ENCODE assay signal across 30 cellular contexts in the genomic region with DNA sequence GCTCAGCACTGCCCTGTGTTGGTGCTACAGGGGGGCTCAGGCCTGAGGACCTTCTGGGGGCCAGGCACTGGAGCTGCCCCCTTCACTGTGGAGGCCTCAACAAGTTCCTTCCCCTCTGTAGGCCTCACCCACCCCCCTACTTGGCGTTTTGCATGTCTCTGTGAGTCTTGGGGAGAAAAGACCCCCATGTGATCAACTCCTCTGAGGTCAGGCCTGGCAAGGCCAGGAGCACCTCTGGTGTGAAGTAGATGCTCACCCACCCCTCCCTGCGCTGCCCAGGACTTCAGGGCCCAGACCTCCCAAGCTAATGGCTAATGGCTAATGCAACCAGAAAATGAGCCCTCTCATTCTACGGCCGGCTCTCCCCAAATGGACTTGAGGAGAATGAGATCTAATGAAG. TPM values are rescaled to one million over a fixed set of nuclear protein-coding genes. Genes with fewer than 3 reads are reported as not detected.
"Had no signal": no experiment of that assay in that cellular context is flagged by ENCODE, and none has a peak within 500 bp of the region (broad histone marks: within the 10 kb centered on the region; RNA-seq: fewer than 3 reads in every experiment).

No MANE protein-coding gene starts in this region.

- H3K27me3 ChIP-seq: brain microvascular endothelial cell, esophagus muscularis mucosa, foreskin keratinocyte, gastrocnemius medialis, heart left ventricle had no signal

- DNase-seq: activated CD4-positive, alpha-beta memory T cell treated with anti-CD3 and anti-CD28 coated beads, Interleukin-2, amount 10 ng/mL, durations not matched to agents 7 days and 5 days; activated CD4-positive, alpha-beta T cell treated with anti-CD3 and anti-CD28 coated beads for 1 hour; activated CD4-positive, alpha-beta T cell treated with anti-CD3 and anti-CD28 coated beads for 4 hours; activated CD4-positive, alpha-beta T cell treated with anti-CD3 and anti-CD28 coated beads, Interleukin-2, amount 10 ng/mL, durations not matched to agents 7 days and 5 days; activated CD4-positive, alpha-beta T cell treated with anti-CD3 and anti-CD28 coated beads, Interleukin-2, amount 50 U/mL, for 4 hours; activated CD8-positive, alpha-beta memory T cell treated with anti-CD3 and anti-CD28 coated beads, Interleukin-2, amount 50 U/mL, for 48 hours; activated naive CD4-positive, alpha-beta T cell treated with anti-CD3 and anti-CD28 coated beads, Interleukin-2, amount 50 U/mL, for 16 hours; activated naive CD4-positive, alpha-beta T cell treated with Interleukin-2 at 50 U/mL for 16 hours; activated T-cell treated with anti-CD3 and anti-CD28 coated beads for 4 hours; activated T-cell treated with anti-CD3 and anti-CD28 coated beads, Interleukin-2, amount 50 U/mL, for 24 hours; activated T-cell treated with anti-CD3 and anti-CD28 coated beads, Interleukin-2, amount 50 U/mL, for 72 hours; amniotic stem cell; anterior cingulate cortex; brain microvascular endothelial cell; caudate nucleus; effector CD8-positive, alpha-beta T cell; erythroblast; foreskin keratinocyte; gastrocnemius medialis; glutamatergic neuron; heart left ventricle; T-helper 2 cell had no signal

- H3K36me3 ChIP-seq: brain microvascular endothelial cell, esophagus muscularis mucosa, gastrocnemius medialis, heart left ventricle had no signal

- H3K27me3 Mint-ChIP-seq: activated CD4-positive, alpha-beta memory T cell treated with anti-CD3 and anti-CD28 coated beads, Interleukin-2, amount 10 ng/mL, durations not matched to agents 7 days and 5 days; activated CD4-positive, alpha-beta T cell treated with anti-CD3 and anti-CD28 coated beads, Interleukin-2, amount 10 ng/mL, durations not matched to agents 7 days and 5 days; activated naive CD8-positive, alpha-beta T cell; activated T-cell treated with anti-CD3 and anti-CD28 coated beads, Interleukin-2, amount 50 U/mL, for 24 hours had no signal

- H3K4me1 Mint-ChIP-seq: activated CD4-positive, alpha-beta memory T cell treated with anti-CD3 and anti-CD28 coated beads, Interleukin-2, amount 10 ng/mL, durations not matched to agents 7 days and 5 days; activated CD4-positive, alpha-beta T cell treated with anti-CD3 and anti-CD28 coated beads, Interleukin-2, amount 10 ng/mL, durations not matched to agents 7 days and 5 days had no signal

- H3K9me3 Mint-ChIP-seq: activated CD4-positive, alpha-beta memory T cell treated with anti-CD3 and anti-CD28 coated beads, Interleukin-2, amount 10 ng/mL, durations not matched to agents 7 days and 5 days; activated CD4-positive, alpha-beta T cell treated with anti-CD3 and anti-CD28 coated beads, Interleukin-2, amount 10 ng/mL, durations not matched to agents 7 days and 5 days; activated T-cell treated with anti-CD3 and anti-CD28 coated beads, Interleukin-2, amount 50 U/mL, for 24 hours; activated T-cell treated with anti-CD3 and anti-CD28 coated beads, Interleukin-2, amount 50 U/mL, for 72 hours; WTC11 had no signal

- ATAC-seq: activated T-cell treated with anti-CD3 and anti-CD28 coated beads, Interleukin-2, amount 50 U/mL, for 72 hours; foreskin keratinocyte; gastrocnemius medialis; heart left ventricle; WTC11 had no signal

- H3K9me3 ChIP-seq: esophagus muscularis mucosa, gastrocnemius medialis had no signal

- H3K4me3 ChIP-seq: esophagus muscularis mucosa, gastrocnemius medialis, heart left ventricle had no signal

- H3K36me3 Mint-ChIP-seq: activated naive CD8-positive, alpha-beta T cell; WTC11 had no signal

- H3K27ac ChIP-seq: brain microvascular endothelial cell, esophagus muscularis mucosa, foreskin keratinocyte, gastrocnemius medialis, heart left ventricle had no signal

- H3K27ac Mint-ChIP-seq: activated CD4-positive, alpha-beta memory T cell treated with anti-CD3 and anti-CD28 coated beads, Interleukin-2, amount 10 ng/mL, durations not matched to agents 7 days and 5 days; activated CD4-positive, alpha-beta T cell treated with anti-CD3 and anti-CD28 coated beads, Interleukin-2, amount 10 ng/mL, durations not matched to agents 7 days and 5 days; activated naive CD8-positive, alpha-beta T cell; activated T-cell treated with anti-CD3 and anti-CD28 coated beads, Interleukin-2, amount 50 U/mL, for 24 hours; activated T-cell treated with anti-CD3 and anti-CD28 coated beads, Interleukin-2, amount 50 U/mL, for 72 hours; WTC11 had no signal

- H3K4me3 Mint-ChIP-seq: activated CD4-positive, alpha-beta memory T cell treated with anti-CD3 and anti-CD28 coated beads, Interleukin-2, amount 10 ng/mL, durations not matched to agents 7 days and 5 days; activated CD4-positive, alpha-beta T cell treated with anti-CD3 and anti-CD28 coated beads, Interleukin-2, amount 10 ng/mL, durations not matched to agents 7 days and 5 days; activated naive CD8-positive, alpha-beta T cell; activated T-cell treated with anti-CD3 and anti-CD28 coated beads, Interleukin-2, amount 50 U/mL, for 24 hours; activated T-cell treated with anti-CD3 and anti-CD28 coated beads, Interleukin-2, amount 50 U/mL, for 72 hours; WTC11 had no signal

RNA-seq across cellular contexts. Expression of gene CHRNB4, which starts 34.2 kb away (rescaled TPM):
- total RNA-seq: activated CD4-positive, alpha-beta memory T cell treated with anti-CD3 and anti-CD28 coated beads, Interleukin-2, amount 10 ng/mL, durations not matched to agents 7 days and 5 days; activated CD4-positive, alpha-beta T cell treated with anti-CD3 and anti-CD28 coated beads, Interleukin-2, amount 10 ng/mL, durations not matched to agents 7 days and 5 days; activated T-cell treated with anti-CD3 and anti-CD28 coated beads, Interleukin-2, amount 50 U/mL, for 72 hours; astrocyte; bronchial epithelial cell; dermis microvascular lymphatic vessel endothelial cell; gastrocnemius medialis; T-helper 1 cell treated with Interleukin-12 subunit alpha and Interleukin-12 subunit beta and Interleukin-4 antibody, amounts not matched to agents 30 ng/mL and 1 ng/mL, for 36 hours had no signal
- polyA plus RNA-seq: heart left ventricle had no signal

RNA-seq across cellular contexts. Expression of gene CHRNA3, which starts 54.4 kb away (rescaled TPM):
- total RNA-seq: activated CD4-positive, alpha-beta memory T cell treated with anti-CD3 and anti-CD28 coated beads, Interleukin-2, amount 10 ng/mL, durations not matched to agents 7 days and 5 days; activated CD4-positive, alpha-beta T cell treated with anti-CD3 and anti-CD28 coated beads, Interleukin-2, amount 10 ng/mL, durations not matched to agents 7 days and 5 days; activated T-cell treated with anti-CD3 and anti-CD28 coated beads, Interleukin-2, amount 50 U/mL, for 72 hours; astrocyte; bronchial epithelial cell; chondrocyte; dermis microvascular lymphatic vessel endothelial cell; foreskin keratinocyte; T-helper 1 cell treated with Interleukin-12 subunit alpha and Interleukin-12 subunit beta and Interleukin-4 antibody, amounts not matched to agents 30 ng/mL and 1 ng/mL, for 36 hours had no signal
- polyA plus RNA-seq: foreskin keratinocyte had no signal
